Comparison of ENCODE assay signal across 9 cellular contexts in genomic region chr5:75037106-75037505, GRCh38.
A peak's percentile ranks its signal among the peaks of the same experiment; 100 is the strongest.
DNase-seq lines count a peak whose midpoint lies in the region; ATAC-seq lines count a peak whose summit lies in the region.
"Had no signal": no experiment of that assay in that cellular context is flagged by ENCODE, and none has a peak within 500 bp of the region (broad histone marks: within the 10 kb centered on the region; RNA-seq: fewer than 3 reads in every experiment).

No MANE protein-coding gene starts in this region.

- no peaks in the 10 kb centered on the region for H3K27me3 Mint-ChIP-seq in stimulated activated naive CD8-positive, alpha-beta T cell treated with anti-CD3 and anti-CD28 coated beads, Interleukin-15, amount 100 ng/mL, for 72 hours

- H3K4me3 Mint-ChIP-seq in stimulated activated naive CD8-positive, alpha-beta T cell treated with anti-CD3 and anti-CD28 coated beads, Interleukin-15, amount 100 ng/mL, for 72 hours, result no peak overlapping the region
- H3K4me3 Mint-ChIP-seq: B cell had no signal

- H3K9me3 Mint-ChIP-seq in stimulated activated naive CD8-positive, alpha-beta T cell treated with anti-CD3 and anti-CD28 coated beads, Interleukin-15, amount 100 ng/mL, for 72 hours, result no peaks in the 10 kb centered on the region

- no peak overlapping the region for H3K27ac Mint-ChIP-seq in stimulated activated naive CD8-positive, alpha-beta T cell treated with anti-CD3 and anti-CD28 coated beads, Interleukin-15, amount 100 ng/mL, for 72 hours
- H3K27ac Mint-ChIP-seq: B cell had no signal

- ATAC-seq in stimulated activated naive CD8-positive, alpha-beta T cell treated with anti-CD3 and anti-CD28 coated beads, Interleukin-15, amount 100 ng/mL, for 72 hours, result peak; percentile 41

- peak; percentile 51 for DNase-seq in NCI-H748 (lab: John Stamatoyannopoulos, UW; ENCODE audit: unreplicated experiment)
- DNase-seq in NCI-H748 treated with DMSO at 0.1 percent for 48 hours (lab: John Stamatoyannopoulos, UW), result no peak
- peak; percentile 46 for DNase-seq in SW480 (ENCODE audit: low spot score)
- DNase-seq in glomerular visceral epithelial cell (ENCODE audit: extremely low spot score), result peak; percentile 84
- DNase-seq in stimulated activated naive CD8-positive, alpha-beta T cell treated with anti-CD3 and anti-CD28 coated beads, Interleukin-15, amount 100 ng/mL, for 72 hours, result no peak
- no peak for DNase-seq in NCI-H1930 (lab: John Stamatoyannopoulos, UW)
- no peak for DNase-seq in NCI-H128 (lab: John Stamatoyannopoulos, UW; ENCODE audit: unreplicated experiment)
- no peak for DNase-seq in T-helper 9 cell

- H3K4me1 Mint-ChIP-seq in stimulated activated naive CD8-positive, alpha-beta T cell treated with anti-CD3 and anti-CD28 coated beads, Interleukin-15, amount 100 ng/mL, for 72 hours, result peaks cover 68% of the 10 kb centered on the region
- H3K4me1 Mint-ChIP-seq: B cell had no signal

Comparison
In these comparisons a context has a peak if more than half of its experiments do, and no peak if none do; other contexts are left out.
1. DNase-seq: peak in NCI-H748 (single experiment), SW480 (single experiment) and glomerular visceral epithelial cell (single experiment); none in NCI-H748 treated with DMSO at 0.1 percent for 48 hours (single experiment), stimulated activated naive CD8-positive, alpha-beta T cell treated with anti-CD3 and anti-CD28 coated beads, Interleukin-15, amount 100 ng/mL, for 72 hours (0 of 2), NCI-H1930 (0 of 2), NCI-H128 (single experiment) and T-helper 9 cell (single experiment).